Comparison of ENCODE assay signal across 25 cellular contexts in the genomic region with DNA sequence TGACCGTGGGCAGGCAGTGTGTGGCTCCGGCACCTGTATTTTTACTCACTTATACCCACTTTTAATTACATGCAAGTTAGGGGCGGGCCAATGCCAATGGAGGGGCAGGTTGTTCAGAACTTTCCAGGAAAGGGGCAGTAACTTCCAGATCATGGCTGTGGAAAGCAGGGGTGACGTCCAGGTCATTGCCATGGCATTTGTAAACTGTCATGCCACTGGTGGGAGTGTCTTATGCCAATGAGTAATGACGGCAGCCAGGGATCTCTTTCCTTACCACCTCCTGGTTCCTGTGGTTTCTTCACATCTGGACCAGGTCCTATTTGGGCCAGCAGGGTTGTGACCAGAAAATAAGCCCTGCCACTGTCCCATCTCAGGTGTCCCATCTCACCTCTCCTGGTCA.
DNase-seq lines count a peak whose midpoint lies in the region; ATAC-seq and TF ChIP-seq lines count a peak whose summit lies in the region.
"Had no signal": no experiment of that assay in that cellular context is flagged by ENCODE, and none has a peak within 500 bp of the region (broad histone marks: within the 10 kb centered on the region; RNA-seq: fewer than 3 reads in every experiment).

No MANE protein-coding gene starts in this region.

- no peak for DNase-seq in stimulated activated naive CD8-positive, alpha-beta T cell treated with anti-CD3 and anti-CD28 coated beads, Interleukin-15, amount 100 ng/mL, for 72 hours
- DNase-seq in stimulated activated naive CD8-positive, alpha-beta T cell treated with anti-CD3 and anti-CD28 coated beads, Interleukin-15, Interleukin-2, amounts not matched to agents 100 U/mL and 50 U/mL, for 24 hours, result no peak
- DNase-seq in NCI-H226 (peak; percentile 54), foreskin keratinocyte (no peak), stromal cell of bone marrow (ENCODE audit: low read depth) (peak; percentile 17), NCI-H1417 treated with DMSO at 0.1 percent for 48 hours (lab: John Stamatoyannopoulos, UW) (no peak)
- DNase-seq: CD8-positive, alpha-beta T cell; DMS53; HCEC 1CT; Karpas-422; MG63; NCI-H1092; NCI-H1436 treated with DMSO at 0.1 percent for 48 hours; NCI-H1930; NCI-H2227 treated with DMSO at 0.1 percent for 48 hours; NCI-H510A treated with DMSO at 0.1 percent for 48 hours; NCI-H748 treated with DMSO at 0.1 percent for 48 hours; PC-9; SHP77 treated with DMSO at 0.1 percent for 48 hours had no signal

- no peak for TF ChIP-seq CTCF in foreskin keratinocyte (conservative IDR thresholded peaks at IDR 0.05)

- H3K4me3 Mint-ChIP-seq in stimulated activated naive CD8-positive, alpha-beta T cell treated with anti-CD3 and anti-CD28 coated beads, Interleukin-15, amount 100 ng/mL, for 72 hours, result no peak overlapping the region
- H3K4me3 Mint-ChIP-seq: CD8-positive, alpha-beta T cell had no signal

- no peaks in the 10 kb centered on the region for H3K27me3 ChIP-seq in foreskin keratinocyte
- H3K27me3 ChIP-seq: BLaER1 treated with 17β-estradiol and CSF1 and Interleukin-3, amounts not matched to agents 10 nM and 100 nM; MG63 had no signal

- H3K4me1 Mint-ChIP-seq in stimulated activated naive CD8-positive, alpha-beta T cell treated with anti-CD3 and anti-CD28 coated beads, Interleukin-15, amount 100 ng/mL, for 72 hours, result no peaks in the 10 kb centered on the region

- H3K27me3 Mint-ChIP-seq in stimulated activated naive CD8-positive, alpha-beta T cell treated with anti-CD3 and anti-CD28 coated beads, Interleukin-15, amount 100 ng/mL, for 72 hours, result no peaks in the 10 kb centered on the region

- H3K4me1 ChIP-seq in foreskin keratinocyte, result no peaks in the 10 kb centered on the region

- H3K9me3 Mint-ChIP-seq in stimulated activated naive CD8-positive, alpha-beta T cell treated with anti-CD3 and anti-CD28 coated beads, Interleukin-15, amount 100 ng/mL, for 72 hours, result no peaks in the 10 kb centered on the region
- H3K9me3 Mint-ChIP-seq: CD8-positive, alpha-beta T cell had no signal

- ATAC-seq in stimulated activated naive CD8-positive, alpha-beta T cell treated with anti-CD3 and anti-CD28 coated beads, Interleukin-15, amount 100 ng/mL, for 72 hours, result peak; percentile 5
- no peak for ATAC-seq in stimulated activated naive CD8-positive, alpha-beta T cell treated with anti-CD3 and anti-CD28 coated beads, Interleukin-15, Interleukin-2, amounts not matched to agents 100 U/mL and 50 U/mL, for 24 hours
- ATAC-seq in foreskin keratinocyte, result peak; percentile 12
- ATAC-seq in GM18505 (IDR thresholded peaks at IDR 0.05; ENCODE audit: unreplicated experiment), result no peak
- no peak for ATAC-seq in HG02759 (IDR thresholded peaks at IDR 0.05; ENCODE audit: unreplicated experiment)
- ATAC-seq: CD8-positive, alpha-beta T cell had no signal

- no peak for TF ChIP-seq POLR2A in GM18505 (IDR thresholded peaks at IDR 0.05; ENCODE audit: borderline replicate concordance, extremely low read depth, insufficient read depth, insufficient read length)

- H3K27ac Mint-ChIP-seq in stimulated activated naive CD8-positive, alpha-beta T cell treated with anti-CD3 and anti-CD28 coated beads, Interleukin-15, amount 100 ng/mL, for 72 hours, result no peak overlapping the region
- H3K27ac Mint-ChIP-seq: CD8-positive, alpha-beta T cell had no signal

- H3K27ac ChIP-seq in foreskin keratinocyte, result no peak overlapping the region
- H3K27ac ChIP-seq: 22Rv1; BLaER1 treated with 17β-estradiol and CSF1 and Interleukin-3, amounts not matched to agents 10 nM and 100 nM; PC-9; RWPE1; SK-N-MC had no signal

Comparison
In these comparisons a context has a peak if more than half of its experiments do, and no peak if none do; other contexts are left out.
1. ATAC-seq: peak in stimulated activated naive CD8-positive, alpha-beta T cell treated with anti-CD3 and anti-CD28 coated beads, Interleukin-15, amount 100 ng/mL, for 72 hours (single experiment) and foreskin keratinocyte (single experiment); none in stimulated activated naive CD8-positive, alpha-beta T cell treated with anti-CD3 and anti-CD28 coated beads, Interleukin-15, Interleukin-2, amounts not matched to agents 100 U/mL and 50 U/mL, for 24 hours (single experiment), GM18505 (single experiment) and HG02759 (single experiment).
2. DNase-seq: peak in NCI-H226 (single experiment) and stromal cell of bone marrow (single experiment); none in stimulated activated naive CD8-positive, alpha-beta T cell treated with anti-CD3 and anti-CD28 coated beads, Interleukin-15, amount 100 ng/mL, for 72 hours (0 of 2), stimulated activated naive CD8-positive, alpha-beta T cell treated with anti-CD3 and anti-CD28 coated beads, Interleukin-15, Interleukin-2, amounts not matched to agents 100 U/mL and 50 U/mL, for 24 hours (single experiment), foreskin keratinocyte (0 of 2) and NCI-H1417 treated with DMSO at 0.1 percent for 48 hours (single experiment).